Comparison of ENCODE assay signal across 10 cellular contexts in the genomic region with DNA sequence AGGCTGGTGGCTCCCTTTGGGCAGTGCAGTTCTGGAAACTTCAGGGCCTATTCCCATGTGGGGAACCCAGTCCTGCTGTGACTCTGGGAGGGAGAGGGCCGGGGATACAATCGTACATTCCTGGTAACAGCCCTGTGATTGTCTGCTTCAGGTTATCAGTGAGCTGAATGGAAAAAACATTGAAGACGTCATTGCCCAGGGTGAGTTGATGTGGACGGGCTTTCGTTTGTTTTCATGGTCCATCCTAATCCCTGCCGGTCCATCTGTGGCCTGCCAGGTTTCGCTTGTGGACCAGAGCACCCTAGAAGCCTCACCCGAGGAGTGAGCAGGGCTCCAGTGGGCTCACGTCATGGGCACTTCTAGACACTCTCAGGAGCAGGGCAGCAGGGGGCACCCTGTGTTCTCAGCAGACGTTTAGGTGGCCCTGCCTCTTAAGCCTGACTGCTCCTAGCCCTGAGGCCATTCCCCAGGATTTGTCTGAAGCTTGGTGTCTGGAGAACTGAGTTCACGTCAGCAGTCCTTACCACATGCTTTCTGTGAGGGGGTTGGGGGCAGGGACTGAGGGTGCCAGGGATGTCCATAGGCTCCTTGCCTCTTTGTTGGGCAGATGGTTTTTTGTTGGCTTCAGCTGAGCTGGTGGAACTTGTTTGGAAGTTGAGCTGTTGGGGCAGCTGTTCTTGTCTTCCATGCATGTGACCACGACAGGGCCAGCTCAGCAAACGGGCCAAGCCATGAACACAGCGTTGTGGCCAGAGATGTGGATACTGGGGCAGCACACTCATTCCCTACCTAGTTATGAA. TPM values are rescaled to one million over a fixed set of nuclear protein-coding genes. Genes with fewer than 3 reads are reported as not detected.
DNase-seq lines count a peak whose midpoint lies in the region; ATAC-seq and TF ChIP-seq lines count a peak whose summit lies in the region.
"Had no signal": no experiment of that assay in that cellular context is flagged by ENCODE, and none has a peak within 500 bp of the region (broad histone marks: within the 10 kb centered on the region; RNA-seq: fewer than 3 reads in every experiment).

No MANE protein-coding gene starts in this region.

- CTCF ChIA-PET in CD8-positive, alpha-beta T cell (lab: Charles Lee): interaction anchor here (0.6 to 0.8 kb wide), 2 partner anchors 8 to 216 kb away, joined by 3 to 5 read pairs; a partner anchor contains a TSS

- no peaks in the 10 kb centered on the region for H3K9me3 Mint-ChIP-seq in CD8-positive, alpha-beta T cell
- no peaks in the 10 kb centered on the region for H3K9me3 Mint-ChIP-seq in brain

- peaks cover 31% of the 10 kb centered on the region for H3K4me1 ChIP-seq in CD8-positive, alpha-beta T cell (ENCODE audit: insufficient read depth, low read length)
- peaks cover 24% of the 10 kb centered on the region for H3K4me1 ChIP-seq in KMS-11 (ENCODE audit: low read depth, poor library complexity, severe bottlenecking)
- H3K4me1 ChIP-seq in mucosa of stomach (ENCODE audit: control insufficient read depth, insufficient read depth, low read length): peaks cover 21% of the 10 kb centered on the region

- DNase-seq in CD8-positive, alpha-beta T cell: no peak
- DNase-seq in OCI-M2 (lab: John Stamatoyannopoulos, UW; ENCODE audit: unreplicated experiment) (no peak), D341Med (ENCODE audit: low spot score) (no peak)

- H3K36me3 ChIP-seq in CD8-positive, alpha-beta T cell (ENCODE audit: insufficient read depth, low read length): peaks cover 22% of the 10 kb centered on the region
- H3K36me3 ChIP-seq in KMS-11 (ENCODE audit: insufficient read depth) (peaks cover 6% of the 10 kb centered on the region; the same call in 1 of the 2 replicates), mucosa of stomach (ENCODE audit: control insufficient read depth, insufficient read depth, low read length) (peaks cover 15% of the 10 kb centered on the region)

- H3K4me2 ChIP-seq in KMS-11: peak overlapping the region; percentile 83

- H3K27ac Mint-ChIP-seq in CD8-positive, alpha-beta T cell: peak overlapping the region; percentile 74
- peak overlapping the region; percentile 73 to 90 (median 76) for H3K27ac Mint-ChIP-seq in brain

- H2AFZ ChIP-seq in KMS-11 (ENCODE audit: low read depth): no peak overlapping the region
- H2AFZ ChIP-seq: parathyroid adenoma had no signal

- H3K4me3 Mint-ChIP-seq in CD8-positive, alpha-beta T cell: peak overlapping the region; percentile 94
- peak overlapping the region; percentile 84 to 98 (median 91) for H3K4me3 Mint-ChIP-seq in brain

- peaks cover 25% of the 10 kb centered on the region for H3K4me1 Mint-ChIP-seq in CD8-positive, alpha-beta T cell (ENCODE audit: low read depth)
- peaks cover 36% of the 10 kb centered on the region for H3K4me1 Mint-ChIP-seq in brain

- no peak for ATAC-seq in CD8-positive, alpha-beta T cell
- no peak for ATAC-seq in GM19395 (IDR thresholded peaks at IDR 0.05; ENCODE audit: unreplicated experiment)
- ATAC-seq in GM18519 (IDR thresholded peaks at IDR 0.05; ENCODE audit: low FRiP score, unreplicated experiment): no peak

- H3K9me3 ChIP-seq in CD8-positive, alpha-beta T cell (ENCODE audit: low read length): no peaks in the 10 kb centered on the region
- no peaks in the 10 kb centered on the region for H3K9me3 ChIP-seq in mucosa of stomach (ENCODE audit: control insufficient read depth, low read length)
- H3K9me3 ChIP-seq: vagina had no signal

- POLR2A ChIA-PET in CD8-positive, alpha-beta T cell (lab: Charles Lee): interaction anchor here (1.2 to 1.7 kb wide), 5 partner anchors 8 to 31 kb away, joined by 3 to 11 read pairs (median 4); a partner anchor contains a TSS

- peak overlapping the region; percentile 99; the same call in 1 of the 2 replicates for H3K9ac ChIP-seq in KMS-11
- peak overlapping the region; percentile 91 for H3K9ac ChIP-seq in mucosa of stomach (ENCODE audit: low read length)
- H3K9ac ChIP-seq: parathyroid adenoma had no signal

- no peaks in the 10 kb centered on the region for H3K27me3 Mint-ChIP-seq in CD8-positive, alpha-beta T cell (ENCODE audit: low read depth)
- H3K27me3 Mint-ChIP-seq in brain: peaks cover 4% of the 10 kb centered on the region

- H3K79me2 ChIP-seq in KMS-11 (ENCODE audit: insufficient read depth, low read depth): peaks cover 45% of the 10 kb centered on the region

- no peak overlapping the region for H3K4me3 ChIP-seq in CD8-positive, alpha-beta T cell (ENCODE audit: low read depth, low read length)
- H3K4me3 ChIP-seq in KMS-11 (IDR thresholded peaks at IDR 0.05; ENCODE audit: insufficient read depth, low read depth, low read length) (no peak overlapping the region), mucosa of stomach (ENCODE audit: low read length) (peak overlapping the region; percentile 20)

- H4K20me1 ChIP-seq in KMS-11 (ENCODE audit: insufficient read depth): no peaks in the 10 kb centered on the region

- H3K27me3 ChIP-seq in CD8-positive, alpha-beta T cell (ENCODE audit: insufficient read depth, low read length): no peaks in the 10 kb centered on the region
- H3K27me3 ChIP-seq in KMS-11 (ENCODE audit: insufficient read depth, low read depth) (no peaks in the 10 kb centered on the region), mucosa of stomach (ENCODE audit: control insufficient read depth, insufficient read depth, low read length) (no peaks in the 10 kb centered on the region)
- H3K27me3 ChIP-seq: vagina had no signal

- no peak overlapping the region for H3K27ac ChIP-seq in CD8-positive, alpha-beta T cell (ENCODE audit: low read depth, low read length)
- peak overlapping the region; percentile 98; the same call in 1 of the 2 replicates for H3K27ac ChIP-seq in KMS-11
- H3K27ac ChIP-seq: parathyroid adenoma, vagina had no signal

- TF ChIP-seq CTCF in CD8-positive, alpha-beta T cell (IDR thresholded peaks at IDR 0.05): no peak
- TF ChIP-seq CTCF in KMS-11 (conservative IDR thresholded peaks at IDR 0.05; ENCODE audit: low read depth, low read length) (no peak), brain (conservative IDR thresholded peaks at IDR 0.05) (no peak)

- H3K36me3 Mint-ChIP-seq in CD8-positive, alpha-beta T cell: peaks cover 32% of the 10 kb centered on the region
- H3K36me3 Mint-ChIP-seq in brain: peaks cover 25% of the 10 kb centered on the region

- intact Hi-C loops in CD8-positive, alpha-beta T cell (cut with DNase I, micrococcal nuclease): no loop called here

RNA-seq across cellular contexts. Expression of a gene that starts 1.9 kb away (rescaled TPM):
- total RNA-seq in CD8-positive, alpha-beta T cell: 1,000 to 10,000 TPM; 5,702 to 5,720 TPM
- 1,764 TPM for polyA plus RNA-seq in brain (ENCODE audit: insufficient read depth, low read depth, low replicate concordance)

RNA-seq across cellular contexts. Expression of a gene that starts 6.6 kb away (rescaled TPM):
- total RNA-seq in CD8-positive, alpha-beta T cell: 10 to 100 TPM; 21.2 to 29.6 TPM
- 5.9 TPM for polyA plus RNA-seq in brain (ENCODE audit: insufficient read depth, low read depth, low replicate concordance)

RNA-seq across cellular contexts. Expression of a gene that starts 7.1 kb away (rescaled TPM):
- 100 to 1,000 TPM; 210 to 234 TPM for total RNA-seq in CD8-positive, alpha-beta T cell
- polyA plus RNA-seq in brain (ENCODE audit: insufficient read depth, low read depth, low replicate concordance): 67.9 TPM

RNA-seq across cellular contexts. Expression of a gene that starts 13.6 kb away (rescaled TPM):
- total RNA-seq in CD8-positive, alpha-beta T cell: 10 to 100 TPM; 11.6 to 15.7 TPM
- polyA plus RNA-seq in brain (ENCODE audit: insufficient read depth, low read depth, low replicate concordance): 40.7 TPM

RNA-seq across cellular contexts. Expression of a gene that starts 16.1 kb away (rescaled TPM):
- under 1 TPM; 0.30 to 0.81 TPM for total RNA-seq in CD8-positive, alpha-beta T cell
- 3.1 TPM for polyA plus RNA-seq in brain (ENCODE audit: insufficient read depth, low read depth, low replicate concordance)
